17 cellular contexts compared by ENCODE assay signal in genomic region chr3:78519281-78519680, GRCh38.
"Had no signal": no experiment of that assay in that cellular context is flagged by ENCODE, and none has a peak within 500 bp of the region (broad histone marks: within the 10 kb centered on the region; RNA-seq: fewer than 3 reads in every experiment).

No MANE protein-coding gene starts in this region.

- DNase-seq: activated CD4-positive, alpha-beta T cell treated with anti-CD3 and anti-CD28 coated beads for 1 hour; activated CD4-positive, alpha-beta T cell treated with anti-CD3 and anti-CD28 coated beads, Interleukin-2, amount 50 U/mL, for 1 hour; activated CD8-positive, alpha-beta T cell treated with anti-CD3 and anti-CD28 coated beads, Interleukin-2, amount 10 ng/mL, durations not matched to agents 7 days and 5 days; activated gamma-delta T cell; effector memory CD4-positive, alpha-beta T cell; foreskin fibroblast; kidney glomerular epithelial cell; left lung; natural killer cell; retina; sigmoid colon; stimulated activated CD4-positive, alpha-beta T cell treated with anti-CD3 and anti-CD28 coated beads, Interleukin-4, amount 100 ng/mL, for 1 hour; stimulated activated naive CD4-positive, alpha-beta T cell; T-helper 1 cell; upper lobe of right lung; WERI-Rb-1 had no signal

- H3K4me3 ChIP-seq: left lung, sigmoid colon, upper lobe of right lung had no signal

- H3K27me3 ChIP-seq: left lung, sigmoid colon, upper lobe of right lung had no signal

- H3K9me3 ChIP-seq: left lung, sigmoid colon, upper lobe of right lung had no signal

- H3K4me1 ChIP-seq: sigmoid colon, upper lobe of right lung had no signal

- H3K27ac ChIP-seq: left lung, sigmoid colon, upper lobe of right lung, WERI-Rb-1 had no signal

- ATAC-seq: activated CD8-positive, alpha-beta T cell treated with anti-CD3 and anti-CD28 coated beads, Interleukin-2, amount 10 ng/mL, durations not matched to agents 7 days and 5 days; activated naive CD4-positive, alpha-beta T cell treated with anti-CD3 and anti-CD28 coated beads, Interleukin-2, amount 50 U/mL, for 72 hours; left lung; natural killer cell; upper lobe of right lung had no signal

- H3K36me3 ChIP-seq: left lung, sigmoid colon, upper lobe of right lung, WERI-Rb-1 had no signal
